Comparison of ENCODE assay signal across 1 cellular context in the genomic region with DNA sequence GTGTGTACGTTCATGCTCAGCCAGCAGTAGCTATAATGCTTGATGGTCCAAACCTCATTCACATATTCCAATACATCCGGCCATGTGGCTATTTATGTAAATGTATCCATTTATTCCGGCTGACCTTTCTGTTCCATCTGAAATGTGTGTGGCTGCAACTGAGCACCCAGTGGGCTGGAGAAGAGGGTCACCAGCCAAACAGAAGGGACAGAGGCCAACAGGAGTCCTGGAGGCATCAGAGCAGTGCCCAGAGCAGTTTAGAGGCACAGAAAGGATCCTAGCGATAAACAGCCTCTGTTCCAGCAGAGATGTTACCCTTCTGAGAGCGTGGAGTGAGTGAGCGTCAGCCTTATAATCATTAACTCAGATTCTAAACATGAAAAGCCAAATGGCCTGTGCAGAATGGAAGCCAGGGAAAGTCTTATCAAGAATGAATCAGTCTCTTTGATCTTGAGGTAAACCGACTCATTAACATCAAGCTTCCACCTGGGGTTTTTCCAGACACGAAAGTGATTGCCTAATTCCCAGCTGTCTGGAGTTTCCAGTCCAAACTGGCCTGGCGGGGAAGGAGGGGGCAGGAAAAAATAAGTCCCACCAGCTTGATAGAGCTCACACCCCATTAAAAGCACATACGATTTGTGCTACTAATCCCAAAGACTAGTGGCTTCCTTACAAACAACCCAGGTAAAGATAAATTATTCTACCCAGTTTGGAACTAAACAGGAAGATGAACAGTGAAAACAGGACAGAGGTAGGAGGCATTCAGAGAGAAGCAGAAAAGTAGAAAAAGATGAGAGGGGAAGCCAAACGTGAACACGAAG.
TF ChIP-seq lines count a peak whose summit lies in the region.

No MANE protein-coding gene starts in this region.

TF ChIP-seq in HepG2, 621 proteins besides CTCF, POLR2A, EP300 and RAD21 (continued from another document and continues in another):
- TF ChIP-seq CBX2 (IDR thresholded peaks at IDR 0.05; ENCODE audit: low read depth, low read length) = no peak
- no peak for TF ChIP-seq CBX2 (CRISPR knock-in tag; IDR thresholded peaks at IDR 0.05; ENCODE audit: low read depth)
- peak; percentile 64; the same call in 1 of the 2 replicates for TF ChIP-seq ZFX (CRISPR knock-in tag; IDR thresholded peaks at IDR 0.05; ENCODE audit: low read depth)
- TF ChIP-seq KLF11 (CRISPR knock-in tag; IDR thresholded peaks at IDR 0.05) = 0 out of 2 replicates have a peak, but pooled peaks have one; percentile 16
- TF ChIP-seq GRHL1 (CRISPR knock-in tag; conservative IDR thresholded peaks at IDR 0.05) = no peak
- no peak for TF ChIP-seq E2F1 (CRISPR knock-in tag; IDR thresholded peaks at IDR 0.05)
- TF ChIP-seq GPN1 (CRISPR knock-in tag; IDR thresholded peaks at IDR 0.05; ENCODE audit: borderline replicate concordance) = no peak
- TF ChIP-seq, protein P1, sequence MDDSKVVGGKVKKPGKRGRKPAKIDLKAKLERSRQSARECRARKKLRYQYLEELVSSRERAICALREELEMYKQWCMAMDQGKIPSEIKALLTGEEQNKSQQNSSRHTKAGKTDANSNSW (CRISPR knock-in tag; IDR thresholded peaks at IDR 0.05; ENCODE audit: borderline replicate concordance) = no peak
- no peak for TF ChIP-seq BRCA1 (CRISPR knock-in tag; IDR thresholded peaks at IDR 0.05)
- no peak for TF ChIP-seq SNAPC5 (CRISPR knock-in tag; IDR thresholded peaks at IDR 0.05; ENCODE audit: borderline replicate concordance)
- TF ChIP-seq CAMTA2 (CRISPR knock-in tag; IDR thresholded peaks at IDR 0.05; ENCODE audit: borderline replicate concordance) = no peak
- TF ChIP-seq ZSCAN20 (CRISPR knock-in tag; IDR thresholded peaks at IDR 0.05; ENCODE audit: borderline replicate concordance) = no peak
- peak; percentile 61; the same call in 1 of the 2 replicates for TF ChIP-seq FOXK2 (IDR thresholded peaks at IDR 0.05)
- 0 out of 2 replicates have a peak, but pooled peaks have one; percentile 1 for TF ChIP-seq NFE2L2 (IDR thresholded peaks at IDR 0.05; ENCODE audit: low read length)
- TF ChIP-seq MATR3 (CRISPR knock-in tag; IDR thresholded peaks at IDR 0.05) = no peak
- TF ChIP-seq MIER2 (CRISPR knock-in tag; IDR thresholded peaks at IDR 0.05) = no peak
- TF ChIP-seq FOXK1 (CRISPR knock-in tag; IDR thresholded peaks at IDR 0.05; ENCODE audit: borderline replicate concordance, low read depth) = peak; percentile 60; the same call in 1 of the 2 replicates
- no peak for TF ChIP-seq ZNF260 (CRISPR knock-in tag; IDR thresholded peaks at IDR 0.05; ENCODE audit: borderline replicate concordance, low read depth)
- no peak for TF ChIP-seq AHR (CRISPR knock-in tag; IDR thresholded peaks at IDR 0.05)
- TF ChIP-seq CENPX (CRISPR knock-in tag; IDR thresholded peaks at IDR 0.05) = no peak
- peak; percentile 55 for TF ChIP-seq KDM2A (CRISPR knock-in tag; IDR thresholded peaks at IDR 0.05; ENCODE audit: borderline replicate concordance, low read depth)
- peak; percentile 55; the same call in 1 of the 2 replicates for TF ChIP-seq ZSCAN9 (CRISPR knock-in tag; IDR thresholded peaks at IDR 0.05; ENCODE audit: borderline replicate concordance)
- no peak for TF ChIP-seq PRDM4 (CRISPR knock-in tag; IDR thresholded peaks at IDR 0.05; ENCODE audit: borderline replicate concordance)
- no peak for TF ChIP-seq ZBTB7A (CRISPR knock-in tag; IDR thresholded peaks at IDR 0.05)
- no peak for TF ChIP-seq RFX3 (CRISPR knock-in tag; IDR thresholded peaks at IDR 0.05)
- TF ChIP-seq, protein P2, sequence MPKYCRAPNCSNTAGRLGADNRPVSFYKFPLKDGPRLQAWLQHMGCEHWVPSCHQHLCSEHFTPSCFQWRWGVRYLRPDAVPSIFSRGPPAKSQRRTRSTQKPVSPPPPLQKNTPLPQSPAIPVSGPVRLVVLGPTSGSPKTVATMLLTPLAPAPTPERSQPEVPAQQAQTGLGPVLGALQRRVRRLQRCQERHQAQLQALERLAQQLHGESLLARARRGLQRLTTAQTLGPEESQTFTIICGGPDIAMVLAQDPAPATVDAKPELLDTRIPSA (CRISPR knock-in tag; IDR thresholded peaks at IDR 0.05; ENCODE audit: borderline replicate concordance) = no peak
- TF ChIP-seq, protein P3, sequence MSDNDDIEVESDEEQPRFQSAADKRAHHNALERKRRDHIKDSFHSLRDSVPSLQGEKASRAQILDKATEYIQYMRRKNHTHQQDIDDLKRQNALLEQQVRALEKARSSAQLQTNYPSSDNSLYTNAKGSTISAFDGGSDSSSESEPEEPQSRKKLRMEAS (IDR thresholded peaks at IDR 0.05) = 0 out of 2 replicates have a peak, but pooled peaks have one; percentile 62
- TF ChIP-seq NAIF1 (CRISPR knock-in tag; IDR thresholded peaks at IDR 0.05; ENCODE audit: borderline replicate concordance) = no peak
- TF ChIP-seq ZNF740 (CRISPR knock-in tag; IDR thresholded peaks at IDR 0.05) = no peak
- TF ChIP-seq ZBTB37 (CRISPR knock-in tag; IDR thresholded peaks at IDR 0.05) = no peak
- no peak for TF ChIP-seq ZNF552 (CRISPR knock-in tag; IDR thresholded peaks at IDR 0.05; ENCODE audit: borderline replicate concordance)
- TF ChIP-seq, protein P4, sequence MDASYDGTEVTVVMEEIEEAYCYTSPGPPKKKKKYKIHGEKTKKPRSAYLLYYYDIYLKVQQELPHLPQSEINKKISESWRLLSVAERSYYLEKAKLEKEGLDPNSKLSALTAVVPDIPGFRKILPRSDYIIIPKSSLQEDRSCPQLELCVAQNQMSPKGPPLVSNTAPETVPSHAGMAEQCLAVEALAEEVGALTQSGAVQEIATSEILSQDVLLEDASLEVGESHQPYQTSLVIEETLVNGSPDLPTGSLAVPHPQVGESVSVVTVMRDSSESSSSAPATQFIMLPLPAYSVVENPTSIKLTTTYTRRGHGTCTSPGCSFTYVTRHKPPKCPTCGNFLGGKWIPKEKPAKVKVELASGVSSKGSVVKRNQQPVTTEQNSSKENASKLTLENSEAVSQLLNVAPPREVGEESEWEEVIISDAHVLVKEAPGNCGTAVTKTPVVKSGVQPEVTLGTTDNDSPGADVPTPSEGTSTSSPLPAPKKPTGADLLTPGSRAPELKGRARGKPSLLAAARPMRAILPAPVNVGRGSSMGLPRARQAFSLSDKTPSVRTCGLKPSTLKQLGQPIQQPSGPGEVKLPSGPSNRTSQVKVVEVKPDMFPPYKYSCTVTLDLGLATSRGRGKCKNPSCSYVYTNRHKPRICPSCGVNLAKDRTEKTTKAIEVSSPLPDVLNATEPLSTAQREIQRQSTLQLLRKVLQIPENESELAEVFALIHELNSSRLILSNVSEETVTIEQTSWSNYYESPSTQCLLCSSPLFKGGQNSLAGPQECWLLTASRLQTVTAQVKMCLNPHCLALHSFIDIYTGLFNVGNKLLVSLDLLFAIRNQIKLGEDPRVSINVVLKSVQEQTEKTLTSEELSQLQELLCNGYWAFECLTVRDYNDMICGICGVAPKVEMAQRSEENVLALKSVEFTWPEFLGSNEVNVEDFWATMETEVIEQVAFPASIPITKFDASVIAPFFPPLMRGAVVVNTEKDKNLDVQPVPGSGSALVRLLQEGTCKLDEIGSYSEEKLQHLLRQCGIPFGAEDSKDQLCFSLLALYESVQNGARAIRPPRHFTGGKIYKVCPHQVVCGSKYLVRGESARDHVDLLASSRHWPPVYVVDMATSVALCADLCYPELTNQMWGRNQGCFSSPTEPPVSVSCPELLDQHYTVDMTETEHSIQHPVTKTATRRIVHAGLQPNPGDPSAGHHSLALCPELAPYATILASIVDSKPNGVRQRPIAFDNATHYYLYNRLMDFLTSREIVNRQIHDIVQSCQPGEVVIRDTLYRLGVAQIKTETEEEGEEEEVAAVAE (CRISPR knock-in tag; IDR thresholded peaks at IDR 0.05; ENCODE audit: borderline replicate concordance) = no peak
- TF ChIP-seq TBP (CRISPR knock-in tag; IDR thresholded peaks at IDR 0.05) = no peak
- no peak for TF ChIP-seq HMGXB4 (CRISPR knock-in tag; IDR thresholded peaks at IDR 0.05; ENCODE audit: borderline replicate concordance in 1 of 2, low read depth in 1 of 2)
- no peak for TF ChIP-seq SP140L (CRISPR knock-in tag; IDR thresholded peaks at IDR 0.05; ENCODE audit: borderline replicate concordance)
- no peak for TF ChIP-seq ZNF883 (CRISPR knock-in tag; IDR thresholded peaks at IDR 0.05; ENCODE audit: not compliant biosample characterization)
- TF ChIP-seq ATRX (CRISPR knock-in tag; IDR thresholded peaks at IDR 0.05; ENCODE audit: borderline replicate concordance) = no peak
- TF ChIP-seq MLLT10 (CRISPR knock-in tag; IDR thresholded peaks at IDR 0.05) = no peak
- TF ChIP-seq CREB3 (CRISPR knock-in tag; IDR thresholded peaks at IDR 0.05) = no peak
- no peak for TF ChIP-seq ZNF616 (CRISPR knock-in tag; IDR thresholded peaks at IDR 0.05; ENCODE audit: low read depth)
